Comparison of ENCODE assay signal across 1 cellular context in genomic region chr5:124678478-124678877, GRCh38.
TF ChIP-seq lines count a peak whose summit lies in the region.

No MANE protein-coding gene starts in this region.

TF ChIP-seq in WTC11, 78 proteins besides CTCF, POLR2A, EP300 and RAD21 (continued from another document):
- TF ChIP-seq AFF4 (CRISPR knock-in tag; IDR thresholded peaks at IDR 0.05; ENCODE audit: borderline replicate concordance), result no peak
- TF ChIP-seq JUN (CRISPR knock-in tag; IDR thresholded peaks at IDR 0.05), result no peak
- no peak for TF ChIP-seq PRDM15 (CRISPR knock-in tag; IDR thresholded peaks at IDR 0.05)
- no peak for TF ChIP-seq HMGA2 (CRISPR knock-in tag; IDR thresholded peaks at IDR 0.05)
- no peak for TF ChIP-seq FOXP1 (CRISPR knock-in tag; IDR thresholded peaks at IDR 0.05; ENCODE audit: borderline replicate concordance)
- no peak for TF ChIP-seq ZBTB21 (CRISPR knock-in tag; IDR thresholded peaks at IDR 0.05; ENCODE audit: borderline replicate concordance)
